In the genomic region with DNA sequence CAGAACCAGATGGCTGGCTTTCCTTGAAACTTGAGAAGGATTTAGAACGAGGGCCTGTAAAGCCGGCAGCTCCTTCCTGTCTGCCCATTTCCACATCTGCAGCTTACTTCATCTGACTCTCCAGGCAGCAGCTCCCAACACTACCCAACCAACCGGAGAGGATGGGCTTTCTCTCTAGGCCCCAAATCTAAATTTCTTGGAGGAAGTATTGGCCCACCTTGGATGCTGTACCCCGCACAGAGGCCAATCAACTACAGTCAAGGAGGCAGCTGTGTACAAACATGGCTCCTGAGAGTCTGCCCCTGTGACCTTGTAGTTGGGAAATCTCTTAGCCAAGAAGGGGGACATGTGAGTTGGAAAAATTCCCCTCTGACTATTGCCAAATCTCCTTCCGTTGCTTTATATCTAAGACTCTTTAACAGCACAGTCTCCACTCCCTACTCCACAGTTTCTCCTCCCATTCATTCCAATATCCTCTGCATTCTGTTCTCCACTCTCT, we compare ENCODE assay signal across 9 cellular contexts. TPM values are rescaled to one million over a fixed set of nuclear protein-coding genes. Genes with fewer than 3 reads are reported as not detected.
DNase-seq lines count a peak whose midpoint lies in the region; ATAC-seq and TF ChIP-seq lines count a peak whose summit lies in the region.
"Had no signal": no experiment of that assay in that cellular context is flagged by ENCODE, and none has a peak within 500 bp of the region (broad histone marks: within the 10 kb centered on the region; RNA-seq: fewer than 3 reads in every experiment).

No MANE protein-coding gene starts in this region.

- peak; percentile 63 for DNase-seq in GM23248
- DNase-seq in NCI-H524 treated with DMSO at 0.1 percent for 48 hours (lab: John Stamatoyannopoulos, UW): peak; percentile 95
- peak; percentile 86 for DNase-seq in fibroblast of the aortic adventitia (ENCODE audit: low read depth)
- peak; percentile 8 to 43 for DNase-seq in gastrocnemius medialis
- DNase-seq in DMS153 treated with DMSO at 0.1 percent for 48 hours (lab: John Stamatoyannopoulos, UW; ENCODE audit: unreplicated experiment): no peak
- no peak for DNase-seq in stimulated activated CD4-positive, alpha-beta T cell treated with anti-CD3 and anti-CD28 coated beads, Interleukin-4, amount 100 ng/mL, for 1 hour
- no peak for DNase-seq in substantia nigra (lab: John Stamatoyannopoulos, UW)

- H2AFZ ChIP-seq in GM23248: peak overlapping the region; percentile 79

- intact Hi-C loops in gastrocnemius medialis (cut with DNase I; ENCODE audit: low total_unique reads): no loop called here

- in situ Hi-C loops in GM23248 (cut with MboI): no loop called here
- in situ Hi-C loops in gastrocnemius medialis (cut with MboI; ENCODE audit: low sequenced_read_pairs in 4 of 4): no loop called here

- peak overlapping the region; percentile 37 for H3K9ac ChIP-seq in GM23248

- peaks cover 5% of the 10 kb centered on the region; the same call in 1 of the 2 replicates for H3F3A ChIP-seq in GM23248 (ENCODE audit: insufficient read depth)

- TF ChIP-seq CTCF in fibroblast of the aortic adventitia (IDR thresholded peaks at IDR 0.05; ENCODE audit: insufficient read depth, low read length): no peak
- TF ChIP-seq CTCF in gastrocnemius medialis (IDR thresholded peaks at IDR 0.05 in 4 of 5, conservative IDR thresholded peaks at IDR 0.05 in 1 of 5): no peak

- H3K4me1 ChIP-seq in GM23248 (ENCODE audit: insufficient read depth): peaks cover 9% of the 10 kb centered on the region; the same call in 1 of the 2 replicates
- peaks cover 0 to 5% of the 10 kb centered on the region in 2 donors for H3K4me1 ChIP-seq in gastrocnemius medialis

- 34 to 36% methylated on average over 5 of the region's 5 CpGs for WGBS in GM23248 (ENCODE audit: low coverage in 1 of 2, low lambda C conversion rate in 2 of 2, missing lambda C conversion rate in 2 of 2), 2 experiments

- H4K20me1 ChIP-seq in GM23248 (ENCODE audit: insufficient read depth): no peaks in the 10 kb centered on the region

- H3K9me2 ChIP-seq in GM23248 (ENCODE audit: insufficient read depth): no peaks in the 10 kb centered on the region

- H3K79me2 ChIP-seq in GM23248 (ENCODE audit: insufficient read depth): no peaks in the 10 kb centered on the region

- no peak overlapping the region for H3K4me2 ChIP-seq in GM23248 (ENCODE audit: unreplicated experiment)

- ATAC-seq in gastrocnemius medialis (peak; percentile 78 to 84), GM18861 (IDR thresholded peaks at IDR 0.05; ENCODE audit: unreplicated experiment) (no peak)

- no peaks in the 10 kb centered on the region for H3K9me3 ChIP-seq in GM23248 (ENCODE audit: low read depth)
- no peaks in the 10 kb centered on the region for H3K9me3 ChIP-seq in gastrocnemius medialis

- H3K4me3 ChIP-seq in GM23248 (no peak overlapping the region), fibroblast of the aortic adventitia (ENCODE audit: low read depth, low read length) (no peak overlapping the region), gastrocnemius medialis (no peak overlapping the region)

- TF ChIP-seq POLR2A in gastrocnemius medialis (IDR thresholded peaks at IDR 0.05): no peak

- H3K27me3 ChIP-seq in GM23248 (replicated peaks; ENCODE audit: insufficient read depth) (no peaks in the 10 kb centered on the region), gastrocnemius medialis (no peaks in the 10 kb centered on the region)

- H3K36me3 ChIP-seq in GM23248 (ENCODE audit: low read depth): no peaks in the 10 kb centered on the region
- H3K36me3 ChIP-seq in gastrocnemius medialis: no peaks in the 10 kb centered on the region

- H3K27ac ChIP-seq in GM23248 (peak overlapping the region; percentile 64), gastrocnemius medialis (peak overlapping the region in 3 of 4 donors; percentile 34 to 50 (median 36)), substantia nigra (ENCODE audit: low read depth, low read length, poor library complexity, severe bottlenecking) (no peak overlapping the region)
- H3K27ac ChIP-seq: VCaP had no signal

RNA-seq across cellular contexts. Expression of a gene that starts 8.0 kb away (rescaled TPM):
- total RNA-seq in GM23248 (2014; rRNA removed; shearing (Covaris generic)): 47.8 and 50.5 TPM in 2 replicates
- polyA plus RNA-seq in GM23248 (2016; fragmentation: Nextera tagmentation; extraction: Ambion mirVana): 49.9 and 57.8 TPM in 2 replicates
- total RNA-seq in fibroblast of the aortic adventitia (ENCODE audit: low replicate concordance): 92.3 and 113 TPM in 2 replicates
- total RNA-seq in gastrocnemius medialis: 10 to 100 TPM; 13.2 to 27.6 (median 15.5) TPM

Comparison
In these comparisons a context has a peak if more than half of its experiments do, and no peak if none do; other contexts are left out.
1. DNase-seq: peak in GM23248 (single experiment), NCI-H524 treated with DMSO at 0.1 percent for 48 hours (single experiment), fibroblast of the aortic adventitia (single experiment) and gastrocnemius medialis (2 of 2); none in DMS153 treated with DMSO at 0.1 percent for 48 hours (single experiment), stimulated activated CD4-positive, alpha-beta T cell treated with anti-CD3 and anti-CD28 coated beads, Interleukin-4, amount 100 ng/mL, for 1 hour (single experiment) and substantia nigra (0 of 49).